In genomic region chr10:77234599-77234998, GRCh38 we compare ENCODE assay signal across 15 cellular contexts.
DNase-seq lines count a peak whose midpoint lies in the region; ATAC-seq, FAIRE-seq and TF ChIP-seq lines count a peak whose summit lies in the region.
"Had no signal": no experiment of that assay in that cellular context is flagged by ENCODE, and none has a peak within 500 bp of the region (broad histone marks: within the 10 kb centered on the region; RNA-seq: fewer than 3 reads in every experiment).

No MANE protein-coding gene starts in this region.

- H3K4me3 Mint-ChIP-seq in endodermal cell, result no peak overlapping the region
- no peak overlapping the region for H3K4me3 Mint-ChIP-seq in CD8-positive, alpha-beta T cell
- H3K4me3 Mint-ChIP-seq: CD4-positive, alpha-beta memory T cell; HFFc6 had no signal

- no peaks in the 10 kb centered on the region for H3K36me3 ChIP-seq in endodermal cell (ENCODE audit: control insufficient read depth, insufficient read depth, low read length)
- no peaks in the 10 kb centered on the region for H3K36me3 ChIP-seq in pancreas
- no peaks in the 10 kb centered on the region for H3K36me3 ChIP-seq in small intestine (ENCODE audit: control insufficient read depth in 2 of 2, insufficient read depth in 2 of 2, low read length in 2 of 2)
- H3K36me3 ChIP-seq in CD8-positive, alpha-beta T cell (ENCODE audit: insufficient read depth, low read length), result no peaks in the 10 kb centered on the region
- H3K36me3 ChIP-seq: BE2C had no signal

- no peaks in the 10 kb centered on the region for H3K27me3 ChIP-seq in endodermal cell (ENCODE audit: control insufficient read depth, insufficient read depth, low read length, poor library complexity, severe bottlenecking)
- H3K27me3 ChIP-seq in pancreas, result no peaks in the 10 kb centered on the region
- H3K27me3 ChIP-seq in small intestine (ENCODE audit: control insufficient read depth in 2 of 2, insufficient read depth in 2 of 2, low read length in 2 of 2), result no peaks in the 10 kb centered on the region
- no peaks in the 10 kb centered on the region for H3K27me3 ChIP-seq in CD8-positive, alpha-beta T cell (ENCODE audit: insufficient read depth, low read length)
- H3K27me3 ChIP-seq: BE2C had no signal

- no peaks in the 10 kb centered on the region for H3K36me3 Mint-ChIP-seq in endodermal cell (ENCODE audit: low read depth)
- H3K36me3 Mint-ChIP-seq in CD8-positive, alpha-beta T cell, result no peaks in the 10 kb centered on the region
- H3K36me3 Mint-ChIP-seq: CD4-positive, alpha-beta memory T cell had no signal

- 78 to 83% methylated on average over 1 of the region's 1 CpG for WGBS in endodermal cell (ENCODE audit: insufficient coverage in 1 of 2, insufficient read length in 1 of 2), 2 experiments
- WGBS in pancreas, 2 donors, result 21 to 33% methylated on average over 1 of the region's 1 CpG
- WGBS in small intestine, 3 donors, result 37 to 50% (median 41%) methylated on average over 1 of the region's 1 CpG

- POLR2A ChIA-PET in CD8-positive, alpha-beta T cell (lab: Charles Lee), result no interaction called here

- no peak for DNase-seq in endodermal cell
- no peak for DNase-seq in pancreas
- DNase-seq in small intestine, result peak; percentile 10
- no peak for DNase-seq in activated CD8-positive, alpha-beta memory T cell treated with anti-CD3 and anti-CD28 coated beads for 24 hours
- no peak for DNase-seq in sciatic nerve (ENCODE audit: low spot score)
- no peak for DNase-seq in middle frontal gyrus (ENCODE audit: extremely low spot score, low spot score)
- DNase-seq in CD8-positive, alpha-beta T cell, result no peak
- DNase-seq: BE2C; CD4-positive, alpha-beta memory T cell; COR-L47; GF-D8; HCEC 1CT; HFFc6 had no signal

- ATAC-seq in pancreas (peak; percentile 54 to 85 (median 74)), sciatic nerve (no peak)
- no peak for ATAC-seq in CD8-positive, alpha-beta T cell
- ATAC-seq: A549 had no signal

- no peak overlapping the region for H3K27ac ChIP-seq in endodermal cell (ENCODE audit: low read depth, low read length)
- peak overlapping the region in 3 of 4 donors; percentile 13 to 39 (median 13) for H3K27ac ChIP-seq in pancreas
- no peak overlapping the region for H3K27ac ChIP-seq in small intestine (ENCODE audit: low read depth in 1 of 2, low read length in 1 of 2)
- no peak overlapping the region for H3K27ac ChIP-seq in CD8-positive, alpha-beta T cell (ENCODE audit: low read depth, low read length)
- H3K27ac ChIP-seq: A549, C4-2B had no signal

- H3K4me3 ChIP-seq in endodermal cell (ENCODE audit: low read length) (peak overlapping the region; percentile 2), pancreas (no peak overlapping the region), small intestine (ENCODE audit: low read depth in 1 of 2, low read length in 2 of 2) (no peak overlapping the region)
- H3K4me3 ChIP-seq in CD8-positive, alpha-beta T cell (ENCODE audit: low read depth, low read length), result no peak overlapping the region
- H3K4me3 ChIP-seq: A549 had no signal

- intact Hi-C loops in pancreas (cut with DNase I) (no loop called here), sciatic nerve (cut with DNase I) (no loop called here)
- intact Hi-C loops in CD8-positive, alpha-beta T cell (cut with DNase I, micrococcal nuclease), result no loop called here

- no peaks in the 10 kb centered on the region for H3K4me1 Mint-ChIP-seq in endodermal cell
- H3K4me1 Mint-ChIP-seq in CD8-positive, alpha-beta T cell (ENCODE audit: low read depth), result no peaks in the 10 kb centered on the region
- H3K4me1 Mint-ChIP-seq: CD4-positive, alpha-beta memory T cell had no signal

- H3K9ac ChIP-seq in endodermal cell (ENCODE audit: extremely low read depth, low read length, poor library complexity, severe bottlenecking), result no peak overlapping the region

- CTCF ChIA-PET in CD8-positive, alpha-beta T cell (lab: Charles Lee), result no interaction called here

- peaks cover 4% of the 10 kb centered on the region for H3K4me1 ChIP-seq in endodermal cell (ENCODE audit: control insufficient read depth, insufficient read depth, low read length)
- H3K4me1 ChIP-seq in pancreas, result peaks cover 0 to 22% (median 8%) of the 10 kb centered on the region in 3 donors
- H3K4me1 ChIP-seq in small intestine (ENCODE audit: control insufficient read depth in 2 of 2, insufficient read depth in 1 of 2, low read depth in 1 of 2, low read length in 1 of 2), result no peaks in the 10 kb centered on the region
- no peaks in the 10 kb centered on the region for H3K4me1 ChIP-seq in CD8-positive, alpha-beta T cell (ENCODE audit: insufficient read depth, low read length)
- H3K4me1 ChIP-seq: BE2C had no signal

- H3K27me3 Mint-ChIP-seq in endodermal cell (ENCODE audit: insufficient read depth), result peaks cover 4% of the 10 kb centered on the region
- no peaks in the 10 kb centered on the region for H3K27me3 Mint-ChIP-seq in CD8-positive, alpha-beta T cell (ENCODE audit: low read depth)
- H3K27me3 Mint-ChIP-seq: CD4-positive, alpha-beta memory T cell had no signal

- H3K9me3 ChIP-seq in endodermal cell (ENCODE audit: control insufficient read depth, low read length), result peaks cover 21% of the 10 kb centered on the region
- no peaks in the 10 kb centered on the region for H3K9me3 ChIP-seq in pancreas
- no peaks in the 10 kb centered on the region for H3K9me3 ChIP-seq in small intestine (ENCODE audit: control insufficient read depth, low read depth)
- H3K9me3 ChIP-seq in CD8-positive, alpha-beta T cell (ENCODE audit: low read length), result no peaks in the 10 kb centered on the region
- H3K9me3 ChIP-seq: A549, BE2C had no signal

- no peak for TF ChIP-seq CTCF in endodermal cell (conservative IDR thresholded peaks at IDR 0.05)
- no peak for TF ChIP-seq CTCF in pancreas (IDR thresholded peaks at IDR 0.05)
- no peak for TF ChIP-seq CTCF in CD8-positive, alpha-beta T cell (IDR thresholded peaks at IDR 0.05)

- H3K27ac Mint-ChIP-seq in endodermal cell, result no peak overlapping the region
- H3K27ac Mint-ChIP-seq in CD8-positive, alpha-beta T cell, result no peak overlapping the region
- H3K27ac Mint-ChIP-seq: CD4-positive, alpha-beta memory T cell; HFFc6 had no signal

- FAIRE-seq in pancreas (lab: Jason Lieb, UNC) (no peak), small intestine (lab: Jason Lieb, UNC) (no peak)
- FAIRE-seq: A549 had no signal

- H3K9me3 Mint-ChIP-seq in endodermal cell, result peaks cover 19% of the 10 kb centered on the region
- no peaks in the 10 kb centered on the region for H3K9me3 Mint-ChIP-seq in CD8-positive, alpha-beta T cell
- H3K9me3 Mint-ChIP-seq: HFFc6 had no signal

Comparison
In these comparisons a context has a peak if more than half of its experiments do, and no peak if none do; other contexts are left out.
1. H3K27ac ChIP-seq: peak in pancreas (3 of 4); none in endodermal cell (single experiment), small intestine (0 of 2) and CD8-positive, alpha-beta T cell (single experiment).
2. ATAC-seq: peak in pancreas (4 of 4); none in sciatic nerve (single experiment) and CD8-positive, alpha-beta T cell (single experiment).